In genomic region chr11:69392104-69392653, GRCh38 we compare ENCODE assay signal across 19 cellular contexts.
DNase-seq lines count a peak whose midpoint lies in the region; ATAC-seq and TF ChIP-seq lines count a peak whose summit lies in the region.
"Had no signal": no experiment of that assay in that cellular context is flagged by ENCODE, and none has a peak within 500 bp of the region (broad histone marks: within the 10 kb centered on the region; RNA-seq: fewer than 3 reads in every experiment).

No MANE protein-coding gene starts in this region.

- H3K9me3 Mint-ChIP-seq in CD14-positive monocyte, result peaks cover 11 to 21% (median 15%) of the 10 kb centered on the region in 7 donors

- no peak overlapping the region for H3K23ac ChIP-seq in mesenchymal stem cell (ENCODE audit: low read length in 2 of 2)

- no peaks in the 10 kb centered on the region for H3K9me3 ChIP-seq in RWPE2 (ENCODE audit: severe bottlenecking)
- H3K9me3 ChIP-seq in mesenchymal stem cell (ENCODE audit: control insufficient read depth, low read length), result peaks cover 23% of the 10 kb centered on the region
- H3K9me3 ChIP-seq: BE2C had no signal

- no peak overlapping the region for H3K4me3 ChIP-seq in RWPE2 (ENCODE audit: severe bottlenecking)
- H3K4me3 ChIP-seq in mesenchymal stem cell (ENCODE audit: insufficient read depth in 1 of 2, low read depth in 1 of 2, low read length in 2 of 2), result no peak overlapping the region
- H3K4me3 ChIP-seq: GM12878, GM23248 had no signal

- no peak overlapping the region for H2BK5ac ChIP-seq in mesenchymal stem cell (ENCODE audit: low read depth, low read length, poor library complexity, severe bottlenecking)

- H3K4me1 Mint-ChIP-seq in CD14-positive monocyte, result peaks cover 12% of the 10 kb centered on the region
- H3K4me1 Mint-ChIP-seq: CD4-positive, alpha-beta memory T cell had no signal

- WGBS in mesenchymal stem cell, result 95% methylated on average over 8 of the region's 10 CpGs

- no peaks in the 10 kb centered on the region for H3K79me1 ChIP-seq in mesenchymal stem cell (replicated peaks; ENCODE audit: low read length, poor library complexity, severe bottlenecking)

- no peak overlapping the region for H4K8ac ChIP-seq in mesenchymal stem cell (ENCODE audit: low read length)

- no peak overlapping the region for H3K4me2 ChIP-seq in mesenchymal stem cell (ENCODE audit: low read length, poor library complexity, severe bottlenecking)

- TF ChIP-seq CTCF in CD14-positive monocyte (IDR thresholded peaks at IDR 0.05) (no peak), RWPE2 (IDR thresholded peaks at IDR 0.05; ENCODE audit: poor library complexity, severe bottlenecking) (no peak)

- ATAC-seq in RWPE2 (ENCODE audit: low read depth), result no peak
- ATAC-seq in HG02970 (IDR thresholded peaks at IDR 0.05; ENCODE audit: low FRiP score, unreplicated experiment), result no peak
- ATAC-seq: GM12878, HepG2 had no signal

- H2AK5ac ChIP-seq in mesenchymal stem cell (ENCODE audit: low read length, severe bottlenecking), result no peak overlapping the region

- H3K4me3 Mint-ChIP-seq in CD14-positive monocyte, result no peak overlapping the region
- H3K4me3 Mint-ChIP-seq: CD4-positive, alpha-beta memory T cell had no signal

- H2BK12ac ChIP-seq in mesenchymal stem cell (ENCODE audit: low read length in 2 of 2), result no peak overlapping the region

- H3K4me1 ChIP-seq in RWPE2 (ENCODE audit: insufficient read depth, poor library complexity, severe bottlenecking), result no peaks in the 10 kb centered on the region
- no peaks in the 10 kb centered on the region for H3K4me1 ChIP-seq in mesenchymal stem cell (ENCODE audit: control insufficient read depth, insufficient read depth, low read depth, low read length)
- H3K4me1 ChIP-seq: BE2C had no signal

- no peaks in the 10 kb centered on the region for H3K27me3 ChIP-seq in RWPE2 (ENCODE audit: insufficient read depth, poor library complexity, severe bottlenecking)
- H3K27me3 ChIP-seq in mesenchymal stem cell (ENCODE audit: control insufficient read depth in 1 of 2, insufficient read depth in 1 of 2, low read length in 2 of 2), result peaks cover 0 to 14% of the 10 kb centered on the region in 2 experiments
- H3K27me3 ChIP-seq: BE2C had no signal

- H3K27ac Mint-ChIP-seq in CD14-positive monocyte, result no peak overlapping the region
- H3K27ac Mint-ChIP-seq: CD4-positive, alpha-beta memory T cell had no signal

- no peak overlapping the region for H2AFZ ChIP-seq in mesenchymal stem cell (ENCODE audit: low read depth, low read length)
- H2AFZ ChIP-seq: GM23248 had no signal

- H2BK120ac ChIP-seq in mesenchymal stem cell (ENCODE audit: low read depth, low read length), result no peak overlapping the region

- DNase-seq in CD14-positive monocyte (ENCODE audit: low spot score) (peak; percentile 17), RWPE2 (ENCODE audit: low spot score) (peak; percentile 29), mesenchymal stem cell (no peak), posterior vena cava (ENCODE audit: low spot score) (peak; percentile 69), C1 segment of cervical spinal cord (lab: John Stamatoyannopoulos, UW) (no peak), DMS79 treated with DMSO at 0.1 percent for 48 hours (lab: John Stamatoyannopoulos, UW) (no peak), HUDEP-2 (lab: John Stamatoyannopoulos, UW; ENCODE audit: unreplicated experiment in 76 of 76) (no peak)
- DNase-seq: BE2C; Calu3; CD4-positive, alpha-beta memory T cell; DND-41; EL; GM23248; HCEC 1CT; KG1 had no signal

- no peak overlapping the region for H3K27ac ChIP-seq in RWPE2 (ENCODE audit: poor library complexity, severe bottlenecking)
- no peak overlapping the region for H3K27ac ChIP-seq in mesenchymal stem cell (ENCODE audit: low read length, poor library complexity, severe bottlenecking)
- H3K27ac ChIP-seq: C4-2B, GM23248 had no signal

- H3K4ac ChIP-seq in mesenchymal stem cell (ENCODE audit: low read depth in 1 of 2, low read length in 2 of 2), result no peak overlapping the region

- H3K27me3 Mint-ChIP-seq in CD14-positive monocyte (ENCODE audit: low read depth in 3 of 3), result peaks cover 3 to 11% (median 11%) of the 10 kb centered on the region in 3 donors

- no peak overlapping the region for H3K18ac ChIP-seq in mesenchymal stem cell (ENCODE audit: low read depth in 1 of 2, low read length in 2 of 2)

- no peaks in the 10 kb centered on the region for H3K36me3 ChIP-seq in RWPE2 (ENCODE audit: low read depth)
- no peaks in the 10 kb centered on the region for H3K36me3 ChIP-seq in mesenchymal stem cell (ENCODE audit: control insufficient read depth in 1 of 2, insufficient read depth in 2 of 2, low read depth in 1 of 2, low read length in 2 of 2)
- H3K36me3 ChIP-seq: BE2C had no signal

- no peak overlapping the region for H3K9ac ChIP-seq in mesenchymal stem cell (ENCODE audit: low read length)
- H3K9ac ChIP-seq: GM23248 had no signal

- H3K14ac ChIP-seq in mesenchymal stem cell (ENCODE audit: low read length in 2 of 2), result no peak overlapping the region

- intact Hi-C loops in CD14-positive monocyte (cut with micrococcal nuclease), result no loop called here
- intact Hi-C loops in posterior vena cava (cut with DNase I), result no loop called here

- H2BK15ac ChIP-seq in mesenchymal stem cell (ENCODE audit: low read depth, poor library complexity, severe bottlenecking), result peak overlapping the region; percentile 13

- no peaks in the 10 kb centered on the region for H3K36me3 Mint-ChIP-seq in CD14-positive monocyte

- H4K91ac ChIP-seq in mesenchymal stem cell (ENCODE audit: low read length), result no peak overlapping the region

Comparison
In these comparisons a context has a peak if more than half of its experiments do, and no peak if none do; other contexts are left out.
1. DNase-seq: peak in CD14-positive monocyte (single experiment), RWPE2 (single experiment) and posterior vena cava (single experiment); none in mesenchymal stem cell (single experiment), C1 segment of cervical spinal cord (0 of 14), DMS79 treated with DMSO at 0.1 percent for 48 hours (single experiment) and HUDEP-2 (0 of 76).